ENCODE assay signal across 8 cellular contexts in the genomic region with DNA sequence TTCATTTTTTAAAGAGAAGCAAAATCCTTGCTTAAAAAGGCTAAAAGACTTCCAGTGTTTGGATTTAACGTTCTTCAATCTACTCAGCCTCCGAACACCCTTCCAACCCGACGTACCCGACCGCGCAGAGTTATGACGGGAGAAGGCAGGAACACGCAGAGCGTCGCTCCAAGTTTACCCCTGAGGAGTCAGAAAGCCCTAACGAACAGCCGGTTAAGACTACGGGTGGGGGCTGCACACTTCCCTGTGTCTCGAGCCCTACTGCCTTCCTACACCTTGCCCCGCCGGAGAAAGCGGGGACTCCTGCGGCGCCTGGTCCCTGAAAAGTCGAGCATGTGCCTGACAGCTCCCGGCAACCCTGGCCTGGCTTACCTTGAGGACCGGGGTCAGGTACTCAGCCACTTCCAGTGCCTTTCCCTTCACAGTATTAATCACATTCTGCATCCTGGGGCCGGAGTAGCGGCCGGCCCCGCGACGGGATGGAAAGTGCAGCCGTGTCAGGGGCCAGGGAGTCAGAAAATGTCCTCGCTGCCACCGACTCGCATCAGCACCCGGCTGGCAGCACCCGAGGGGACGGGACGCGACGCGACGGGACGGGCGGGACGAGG. TPM values are rescaled to one million over a fixed set of nuclear protein-coding genes. Genes with fewer than 3 reads are reported as not detected.
A peak's percentile ranks its signal among the peaks of the same experiment; 100 is the strongest.
DNase-seq lines count a peak whose midpoint lies in the region; ATAC-seq and TF ChIP-seq lines count a peak whose summit lies in the region.

No MANE protein-coding gene starts in this region.

- DNase-seq in NCI-H187 (lab: John Stamatoyannopoulos, UW) (peak; percentile 4 to 42), NCI-H187 treated with DMSO at 0.1 percent for 48 hours (lab: John Stamatoyannopoulos, UW) (no peak), NCI-H1105 (lab: John Stamatoyannopoulos, UW) (peak; percentile 49), T-helper 9 cell (peak; percentile 75), brain microvascular endothelial cell (peak; percentile 80), iPS-NIHi11 (ENCODE audit: low spot score) (peak; percentile 59)

- no peaks in the 10 kb centered on the region for H3K9me3 ChIP-seq in skeletal muscle tissue (ENCODE audit: control insufficient read depth in 3 of 3, low read length in 3 of 3)

- H3K27ac ChIP-seq in brain microvascular endothelial cell (peak overlapping the region; percentile 94), skeletal muscle tissue (ENCODE audit: low read depth, low read length) (peak overlapping the region; percentile 93)

- H3K4me1 ChIP-seq in skeletal muscle tissue (ENCODE audit: control insufficient read depth in 3 of 3, insufficient read depth in 3 of 3, low read length in 3 of 3) = peaks cover 7 to 26% (median 18%) of the 10 kb centered on the region in 3 donors

- H3K27me3 ChIP-seq in brain microvascular endothelial cell (replicated peaks) (no peaks in the 10 kb centered on the region), skeletal muscle tissue (ENCODE audit: control insufficient read depth in 3 of 3, insufficient read depth in 3 of 3, low read length in 3 of 3) (no peaks in the 10 kb centered on the region)

- peak overlapping the region; percentile 84 to 99 (median 96) for H3K9ac ChIP-seq in skeletal muscle tissue (ENCODE audit: low read depth in 1 of 3, low read length in 3 of 3)

- ATAC-seq in HG02623 (IDR thresholded peaks at IDR 0.05; ENCODE audit: unreplicated experiment) = peak; percentile 14

- in situ Hi-C loops in brain microvascular endothelial cell (cut with HindIII; ENCODE audit: low pct_ligation_motif_present, low sequenced_read_pairs) = no loop called here

- TF ChIP-seq CTCF in brain microvascular endothelial cell (IDR thresholded peaks at IDR 0.05; ENCODE audit: low read depth, low read length, missing control alignments) = no peak

- peak overlapping the region; percentile 80 for H3K4me3 ChIP-seq in brain microvascular endothelial cell (ENCODE audit: low read depth, low read length)
- H3K4me3 ChIP-seq in skeletal muscle tissue (ENCODE audit: low read length in 3 of 3) = peak overlapping the region; percentile 80 to 99 (median 99)

- H3K36me3 ChIP-seq in brain microvascular endothelial cell (replicated peaks) (no peaks in the 10 kb centered on the region), skeletal muscle tissue (ENCODE audit: control insufficient read depth in 3 of 3, insufficient read depth in 3 of 3, low read length in 3 of 3) (peaks cover 0 to 7% (median 3%) of the 10 kb centered on the region in 3 donors)

RNA-seq across cellular contexts. Expression of a gene that starts 0.6 kb away (rescaled TPM):
- 24.5 TPM for total RNA-seq in skeletal muscle tissue

RNA-seq across cellular contexts. Expression of a gene that starts 0.7 kb away (rescaled TPM):
- 17.7 TPM for total RNA-seq in skeletal muscle tissue
